Comparison of ENCODE assay signal across 20 cellular contexts in the genomic region with DNA sequence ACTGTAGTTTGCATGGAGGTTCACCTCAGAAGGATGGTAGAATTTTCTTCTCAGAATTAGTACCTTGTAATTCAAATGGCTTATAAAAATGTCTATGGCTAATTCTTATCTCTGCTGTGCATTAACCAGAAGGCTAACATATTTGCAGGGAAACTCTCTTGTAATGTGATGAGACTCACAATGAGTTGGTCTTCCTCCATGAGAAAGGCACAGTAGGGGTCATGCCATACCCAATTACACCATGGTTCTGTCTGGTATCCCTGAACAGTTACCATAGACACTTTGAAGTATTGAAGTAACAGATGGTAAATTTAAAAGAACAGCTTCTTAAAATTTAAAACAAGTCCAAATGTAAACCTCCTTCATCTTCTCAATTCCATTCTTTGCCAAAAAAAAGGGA. TPM values are rescaled to one million over a fixed set of nuclear protein-coding genes. Genes with fewer than 3 reads are reported as not detected.
A peak's percentile ranks its signal among the peaks of the same experiment; 100 is the strongest.
DNase-seq lines count a peak whose midpoint lies in the region; ATAC-seq, FAIRE-seq and TF ChIP-seq lines count a peak whose summit lies in the region.
"Had no signal": no experiment of that assay in that cellular context is flagged by ENCODE, and none has a peak within 500 bp of the region (broad histone marks: within the 10 kb centered on the region; RNA-seq: fewer than 3 reads in every experiment).

No MANE protein-coding gene starts in this region.

- no peak for ATAC-seq in pancreas
- no peak for ATAC-seq in HG03439 (IDR thresholded peaks at IDR 0.05; ENCODE audit: unreplicated experiment)
- ATAC-seq in GM21367 (IDR thresholded peaks at IDR 0.05; ENCODE audit: unreplicated experiment) = no peak

- no peaks in the 10 kb centered on the region for H4K20me1 ChIP-seq in neural progenitor cell (ENCODE audit: low read depth)
- H4K20me1 ChIP-seq: BLaER1 treated with 17β-estradiol and CSF1 and Interleukin-3, amounts not matched to agents 10 nM and 100 nM had no signal

- POLR2A ChIA-PET in A673 (lab: Charles Lee; ENCODE audit: low non-redundant PET) = no interaction called here

- H3K27ac ChIP-seq in A673 (ENCODE audit: low read depth, low read length, poor library complexity, severe bottlenecking) (no peak overlapping the region), HUES64 (ENCODE audit: low read depth, low read length) (peak overlapping the region; percentile 56), endodermal cell (ENCODE audit: low read depth, low read length) (peak overlapping the region; percentile 98), neural progenitor cell (no peak overlapping the region), pancreas (no peak overlapping the region)
- H3K27ac ChIP-seq: BLaER1 treated with 17β-estradiol and CSF1 and Interleukin-3, amounts not matched to agents 10 nM and 100 nM; HL-60 had no signal

- H3K36me3 Mint-ChIP-seq in endodermal cell (ENCODE audit: low read depth) (no peaks in the 10 kb centered on the region), neural progenitor cell (no peaks in the 10 kb centered on the region)

- FAIRE-seq in pancreas (lab: Jason Lieb, UNC) = no peak

- H3K4me1 Mint-ChIP-seq in endodermal cell (peaks cover 4% of the 10 kb centered on the region), neural progenitor cell (peaks cover 8% of the 10 kb centered on the region)

- H3K4me1 ChIP-seq in A673 (ENCODE audit: insufficient read depth, low read length, poor library complexity, severe bottlenecking) (no peaks in the 10 kb centered on the region), HUES64 (ENCODE audit: insufficient read depth, low read length) (0 out of 2 replicates have a peak, but pooled peaks cover 5% of the 10 kb centered on the region), endodermal cell (ENCODE audit: control insufficient read depth, insufficient read depth, low read length) (no peaks in the 10 kb centered on the region), neural progenitor cell (peaks cover 6% of the 10 kb centered on the region), pancreas (no peaks in the 10 kb centered on the region)
- H3K4me1 ChIP-seq: BLaER1 treated with 17β-estradiol and CSF1 and Interleukin-3, amounts not matched to agents 10 nM and 100 nM had no signal

- CTCF ChIA-PET in A673 (lab: Charles Lee) = no interaction called here

- DNase-seq in A673 (ENCODE audit: low spot score) (peak; percentile 39), endodermal cell (no peak), neural progenitor cell (ENCODE audit: low spot score) (peak; percentile 23), pancreas (no peak), EL (no peak)
- DNase-seq: 8988T; ACHN; Calu3; CD4-positive, alpha-beta T cell; DND-41; GF-D8; HCEC 1CT; HFFc6; IMR-90; KBM-7 had no signal

- H3K9me3 Mint-ChIP-seq in endodermal cell = peaks cover 5% of the 10 kb centered on the region
- H3K9me3 Mint-ChIP-seq in neural progenitor cell = peaks cover 17% of the 10 kb centered on the region

- no TSS peak for BruUV-seq in A673 (replicated peaks; lab: Mats Ljungman, UMichigan)

- H3K27me3 ChIP-seq in A673 (replicated peaks; ENCODE audit: insufficient read depth, low read depth, low read length, poor library complexity) = no peaks in the 10 kb centered on the region
- no peaks in the 10 kb centered on the region for H3K27me3 ChIP-seq in HUES64 (ENCODE audit: insufficient read depth, low read length)
- H3K27me3 ChIP-seq in endodermal cell (ENCODE audit: control insufficient read depth, insufficient read depth, low read length, poor library complexity, severe bottlenecking) = no peaks in the 10 kb centered on the region
- H3K27me3 ChIP-seq in neural progenitor cell = no peaks in the 10 kb centered on the region
- H3K27me3 ChIP-seq in pancreas = no peaks in the 10 kb centered on the region
- H3K27me3 ChIP-seq: BLaER1 treated with 17β-estradiol and CSF1 and Interleukin-3, amounts not matched to agents 10 nM and 100 nM had no signal

- H3K79me2 ChIP-seq in neural progenitor cell (ENCODE audit: low read depth) = no peaks in the 10 kb centered on the region

- H3K27ac Mint-ChIP-seq in endodermal cell = no peak overlapping the region
- H3K27ac Mint-ChIP-seq in neural progenitor cell = peak overlapping the region; percentile 91
- H3K27ac Mint-ChIP-seq: CD4-positive, alpha-beta T cell; HFFc6 had no signal

- H3K4me3 Mint-ChIP-seq in endodermal cell = no peak overlapping the region
- H3K4me3 Mint-ChIP-seq in neural progenitor cell = no peak overlapping the region
- H3K4me3 Mint-ChIP-seq: CD4-positive, alpha-beta T cell; HFFc6 had no signal

- no peak overlapping the region for H2AFZ ChIP-seq in neural progenitor cell (replicated peaks)

- TF ChIP-seq CTCF in A673 (conservative IDR thresholded peaks at IDR 0.05; ENCODE audit: low read depth, low read length) = no peak
- no peak for TF ChIP-seq CTCF in endodermal cell (conservative IDR thresholded peaks at IDR 0.05)
- TF ChIP-seq CTCF in neural progenitor cell (IDR thresholded peaks at IDR 0.05) = no peak
- TF ChIP-seq CTCF in pancreas (IDR thresholded peaks at IDR 0.05) = no peak

- no peaks in the 10 kb centered on the region for H3K9me3 ChIP-seq in A673 (ENCODE audit: low read depth, low read length, poor library complexity, severe bottlenecking)
- no peaks in the 10 kb centered on the region for H3K9me3 ChIP-seq in HUES64 (ENCODE audit: insufficient read depth, low read depth, low read length)
- peaks cover 21% of the 10 kb centered on the region for H3K9me3 ChIP-seq in endodermal cell (ENCODE audit: control insufficient read depth, low read length)
- H3K9me3 ChIP-seq in neural progenitor cell (ENCODE audit: low read depth) = peaks cover 2% of the 10 kb centered on the region
- H3K9me3 ChIP-seq in pancreas = no peaks in the 10 kb centered on the region

- H3K4me3 ChIP-seq in A673 (ENCODE audit: low read depth, low read length, poor library complexity, severe bottlenecking) (no peak overlapping the region), HUES64 (ENCODE audit: low read length) (no peak overlapping the region), endodermal cell (ENCODE audit: low read length) (no peak overlapping the region), neural progenitor cell (no peak overlapping the region), pancreas (no peak overlapping the region)
- H3K4me3 ChIP-seq: BLaER1 treated with 17β-estradiol and CSF1 and Interleukin-3, amounts not matched to agents 10 nM and 100 nM had no signal

- H3K9ac ChIP-seq in HUES64 (ENCODE audit: low read depth, low read length) (no peak overlapping the region), endodermal cell (ENCODE audit: extremely low read depth, low read length, poor library complexity, severe bottlenecking) (no peak overlapping the region), neural progenitor cell (no peak overlapping the region)
- H3K9ac ChIP-seq: BLaER1 treated with 17β-estradiol and CSF1 and Interleukin-3, amounts not matched to agents 10 nM and 100 nM had no signal

- intact Hi-C loops in A673 (cut with micrococcal nuclease; ENCODE audit: unreplicated experiment) (no loop called here), pancreas (cut with DNase I) (no loop called here)

- H3K36me3 ChIP-seq in A673 (ENCODE audit: insufficient read depth, low read length, poor library complexity, severe bottlenecking) (no peaks in the 10 kb centered on the region), HUES64 (ENCODE audit: insufficient read depth, low read length) (no peaks in the 10 kb centered on the region), endodermal cell (ENCODE audit: control insufficient read depth, insufficient read depth, low read length) (no peaks in the 10 kb centered on the region), neural progenitor cell (no peaks in the 10 kb centered on the region), pancreas (no peaks in the 10 kb centered on the region)
- H3K36me3 ChIP-seq: BLaER1 treated with 17β-estradiol and CSF1 and Interleukin-3, amounts not matched to agents 10 nM and 100 nM had no signal

- no peaks in the 10 kb centered on the region for H3F3A ChIP-seq in neural progenitor cell (ENCODE audit: low read depth)

- H3K4me2 ChIP-seq in neural progenitor cell = no peak overlapping the region
- H3K4me2 ChIP-seq: BLaER1 treated with 17β-estradiol and CSF1 and Interleukin-3, amounts not matched to agents 10 nM and 100 nM had no signal

- no peaks in the 10 kb centered on the region for H3K27me3 Mint-ChIP-seq in endodermal cell (ENCODE audit: insufficient read depth)
- H3K27me3 Mint-ChIP-seq in neural progenitor cell (ENCODE audit: insufficient read depth, low read depth) = peaks cover 3% of the 10 kb centered on the region

RNA-seq across cellular contexts. Expression of a gene that starts 22.7 kb away (rescaled TPM):
- total RNA-seq in A673 (2021) = 267 and 314 TPM in 2 replicates
- polyA plus RNA-seq in HUES64 (2013, experiment 1 of 2) = 25.7 TPM
- 29.7 TPM for polyA plus RNA-seq in HUES64 (2013, experiment 2 of 2)
- 10 to 100 TPM; 24.0 to 25.7 TPM for total RNA-seq in endodermal cell
- 69.0 TPM for polyA plus RNA-seq in endodermal cell (2013, experiment 1 of 2)
- polyA plus RNA-seq in endodermal cell (2013, experiment 2 of 2) = 59.0 TPM
- total RNA-seq in neural progenitor cell (ENCODE audit: low replicate concordance) = 72.8 and 87.2 TPM in 2 replicates
- total RNA-seq in pancreas = 10 to 100 TPM in 3 of 6 donors, 1 to 10 TPM in 3; 7.0 to 13.7 (median 10.5) TPM
- polyA plus RNA-seq in pancreas = 1 to 10 TPM; 4.8 to 6.6 TPM

Comparison
In these comparisons a context has a peak if more than half of its experiments do, and no peak if none do; other contexts are left out.
1. DNase-seq: peak in A673 (single experiment) and neural progenitor cell (single experiment); none in endodermal cell (single experiment), pancreas (0 of 6) and EL (single experiment).
2. H3K27ac ChIP-seq: peak in HUES64 (single experiment) and endodermal cell (single experiment); none in A673 (single experiment), neural progenitor cell (single experiment) and pancreas (0 of 4).